Comparison of ENCODE assay signal across 21 cellular contexts in genomic region chr9:124098141-124098905, GRCh38.
A peak's percentile ranks its signal among the peaks of the same experiment; 100 is the strongest.
DNase-seq lines count a peak whose midpoint lies in the region; ATAC-seq, FAIRE-seq and TF ChIP-seq lines count a peak whose summit lies in the region.
"Had no signal": no experiment of that assay in that cellular context is flagged by ENCODE, and none has a peak within 500 bp of the region (broad histone marks: within the 10 kb centered on the region; RNA-seq: fewer than 3 reads in every experiment).

No MANE protein-coding gene starts in this region.

- no peak for ATAC-seq in GM18505 (IDR thresholded peaks at IDR 0.05; ENCODE audit: unreplicated experiment)
- ATAC-seq: upper lobe of right lung had no signal

- H3K4me3 Mint-ChIP-seq in MCF 10A (ENCODE audit: unreplicated experiment) (no peak overlapping the region), nephron progenitor cell (no peak overlapping the region)
- H3K4me3 Mint-ChIP-seq: CD4-positive, CD25-positive, alpha-beta regulatory T cell had no signal

- FAIRE-seq in bronchial epithelial cell (lab: Jason Lieb, UNC): peak; percentile 79

- BruUV-seq in MCF 10A (replicated peaks; lab: Mats Ljungman, UMichigan): no TSS peak

- no peak overlapping the region for H3K27ac ChIP-seq in breast epithelium
- H3K27ac ChIP-seq in thyroid gland: no peak overlapping the region
- H3K27ac ChIP-seq: neutrophil, right atrium auricular region, upper lobe of right lung had no signal

- DNase-seq in MCF 10A (ENCODE audit: unreplicated experiment) (peak; percentile 38), breast epithelium (ENCODE audit: low spot score in 2 of 2) (no peak), NCI-H524 (lab: John Stamatoyannopoulos, UW) (peak; percentile 34 to 84), bronchial epithelial cell (ENCODE audit: low read depth) (no peak), nephron progenitor cell (no peak), thyroid gland (no peak), G401 (ENCODE audit: low spot score) (no peak)
- DNase-seq: ACHN; activated CD4-positive, alpha-beta T cell treated with anti-CD3 and anti-CD28 coated beads for 4 hours; activated CD8-positive, alpha-beta memory T cell treated with anti-CD3 and anti-CD28 coated beads, Interleukin-2, amount 50 U/mL, for 4 hours; activated gamma-delta T cell; CD4-positive, CD25-positive, alpha-beta regulatory T cell; hippocampal formation; midbrain; NCI-H1436 treated with DMSO at 0.1 percent for 48 hours; NCI-H446 treated with DMSO at 0.1 percent for 48 hours; stimulated activated naive CD4-positive, alpha-beta T cell treated with Interleukin-2 at 50 U/mL for 16 hours; upper lobe of right lung had no signal

- no peak overlapping the region for H3K4me3 ChIP-seq in breast epithelium
- H3K4me3 ChIP-seq in bronchial epithelial cell (ENCODE audit: low read depth, low read length): no peak overlapping the region
- H3K4me3 ChIP-seq in thyroid gland (replicated peaks in 1 of 3): no peak overlapping the region
- H3K4me3 ChIP-seq: right atrium auricular region, upper lobe of right lung had no signal

- H3K4me1 Mint-ChIP-seq in MCF 10A (ENCODE audit: insufficient read depth, unreplicated experiment): peaks cover 7% of the 10 kb centered on the region
- H3K4me1 Mint-ChIP-seq in nephron progenitor cell: peaks cover 6% of the 10 kb centered on the region

- H3K9me3 Mint-ChIP-seq in MCF 10A (ENCODE audit: unreplicated experiment) (no peaks in the 10 kb centered on the region), nephron progenitor cell (no peaks in the 10 kb centered on the region)

- POLR2A ChIA-PET in MCF 10A (lab: Yijun Ruan, JAX): interaction anchor here (0.6 kb wide), 1 partner anchor 11 kb away, joined by 3 read pairs; no protein-coding TSS in a partner anchor

- no peak overlapping the region for H3K27ac Mint-ChIP-seq in MCF 10A (ENCODE audit: low read depth, unreplicated experiment)
- no peak overlapping the region for H3K27ac Mint-ChIP-seq in nephron progenitor cell
- H3K27ac Mint-ChIP-seq: CD4-positive, CD25-positive, alpha-beta regulatory T cell had no signal

- H3K9me3 ChIP-seq in breast epithelium (no peaks in the 10 kb centered on the region), thyroid gland (no peaks in the 10 kb centered on the region)
- H3K9me3 ChIP-seq: neutrophil, right atrium auricular region, upper lobe of right lung had no signal

- H3K27me3 ChIP-seq in breast epithelium (peaks cover 0 to 10% of the 10 kb centered on the region in 2 donors), bronchial epithelial cell (ENCODE audit: control insufficient read depth, insufficient read depth, low read length) (peaks cover 2% of the 10 kb centered on the region), thyroid gland (no peaks in the 10 kb centered on the region)
- H3K27me3 ChIP-seq: right atrium auricular region had no signal

- no peaks in the 10 kb centered on the region for H3K4me1 ChIP-seq in breast epithelium
- H3K4me1 ChIP-seq in thyroid gland: no peaks in the 10 kb centered on the region
- H3K4me1 ChIP-seq: right atrium auricular region, upper lobe of right lung had no signal

- H3K36me3 ChIP-seq in breast epithelium: no peaks in the 10 kb centered on the region
- H3K36me3 ChIP-seq in bronchial epithelial cell (ENCODE audit: control insufficient read depth, insufficient read depth, low read length): no peaks in the 10 kb centered on the region
- H3K36me3 ChIP-seq in thyroid gland: no peaks in the 10 kb centered on the region
- H3K36me3 ChIP-seq: neutrophil, right atrium auricular region, upper lobe of right lung had no signal

- TF ChIP-seq CTCF in MCF 10A (IDR thresholded peaks at IDR 0.05; ENCODE audit: unreplicated experiment): no peak
- no peak for TF ChIP-seq CTCF in breast epithelium (IDR thresholded peaks at IDR 0.05)
- TF ChIP-seq CTCF in bronchial epithelial cell (IDR thresholded peaks at IDR 0.05; ENCODE audit: insufficient read depth, low read length, severe bottlenecking): no peak
- no peak for TF ChIP-seq CTCF in nephron progenitor cell (IDR thresholded peaks at IDR 0.05)
- no peak for TF ChIP-seq CTCF in thyroid gland (IDR thresholded peaks at IDR 0.05)

- intact Hi-C loops in MCF 10A (cut with micrococcal nuclease) (no loop called here), breast epithelium (cut with DNase I; ENCODE audit: low total_unique reads) (no loop called here), thyroid gland (cut with DNase I) (no loop called here)

- peaks cover 41% of the 10 kb centered on the region for H3K27me3 Mint-ChIP-seq in MCF 10A (ENCODE audit: insufficient read depth, unreplicated experiment)
- peaks cover 49% of the 10 kb centered on the region for H3K27me3 Mint-ChIP-seq in nephron progenitor cell (ENCODE audit: low read depth, poor library complexity)

- in situ Hi-C loops in G401 (cut with HindIII; ENCODE audit: low sequenced_read_pairs): no loop called here

- H3K36me3 Mint-ChIP-seq in MCF 10A (ENCODE audit: insufficient read depth, unreplicated experiment) (no peaks in the 10 kb centered on the region), nephron progenitor cell (ENCODE audit: low read depth) (no peaks in the 10 kb centered on the region)
- H3K36me3 Mint-ChIP-seq: CD4-positive, CD25-positive, alpha-beta regulatory T cell had no signal

- WGBS in thyroid gland, 2 donors: 74 to 77% methylated on average over 12 of the region's 12 CpGs

- CTCF ChIA-PET in MCF 10A (lab: Yijun Ruan, JAX): no interaction called here

- TF ChIP-seq POLR2A in breast epithelium (IDR thresholded peaks at IDR 0.05): no peak
- TF ChIP-seq POLR2A in thyroid gland (IDR thresholded peaks at IDR 0.05): no peak
- no peak for TF ChIP-seq POLR2A in GM18505 (IDR thresholded peaks at IDR 0.05; ENCODE audit: borderline replicate concordance, extremely low read depth, insufficient read depth, insufficient read length)

Comparison
In these comparisons a context has a peak if more than half of its experiments do, and no peak if none do; other contexts are left out.
1. DNase-seq: peak in MCF 10A (single experiment) and NCI-H524 (2 of 2); none in breast epithelium (0 of 2), bronchial epithelial cell (single experiment), nephron progenitor cell (single experiment), thyroid gland (0 of 2) and G401 (single experiment).